28 cellular contexts compared by ENCODE assay signal in the genomic region with DNA sequence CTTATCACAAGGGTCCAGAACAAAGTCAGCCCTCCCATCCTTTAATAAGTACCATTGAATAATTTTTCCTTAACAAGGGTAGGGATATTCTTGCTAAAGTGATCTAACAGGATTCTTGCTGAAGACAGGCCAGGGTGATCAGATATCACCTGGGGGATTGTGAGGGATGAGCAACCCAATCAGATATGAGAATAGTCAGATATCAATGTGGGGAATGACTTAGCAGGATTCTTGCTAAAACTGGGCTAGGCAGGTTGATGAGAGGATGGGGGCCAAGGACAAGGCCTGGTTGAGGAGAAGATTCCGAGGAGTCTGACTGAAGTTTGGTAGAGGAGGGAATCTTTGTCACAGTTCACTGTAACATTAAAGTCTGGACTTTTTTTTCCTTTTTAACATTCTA. TPM values are rescaled to one million over a fixed set of nuclear protein-coding genes. Genes with fewer than 3 reads are reported as not detected.
"Had no signal": no experiment of that assay in that cellular context is flagged by ENCODE, and none has a peak within 500 bp of the region (broad histone marks: within the 10 kb centered on the region; RNA-seq: fewer than 3 reads in every experiment).

No MANE protein-coding gene starts in this region.

- H3K36me3 Mint-ChIP-seq: immature natural killer cell; mesothelial cell of epicardium; naive thymus-derived CD4-positive, alpha-beta T cell; stimulated activated naive B cell treated with anti-CD40 and anti-IgM and Interleukin-4, amounts not matched to agents 10 μg/mL and 1 μg/mL and 100 μg/mL, for 72 hours had no signal

- H3K79me2 ChIP-seq: parathyroid adenoma had no signal

- H3K27me3 ChIP-seq: colonic mucosa, right lobe of liver, tibial nerve, upper lobe of right lung, uterus had no signal

- H3K9ac ChIP-seq: parathyroid adenoma had no signal

- H3K4me3 Mint-ChIP-seq: effector memory CD8-positive, alpha-beta T cell; mesothelial cell of epicardium; naive thymus-derived CD4-positive, alpha-beta T cell; stimulated activated naive B cell treated with anti-CD40 and anti-IgM and Interleukin-4, amounts not matched to agents 10 μg/mL and 1 μg/mL and 100 μg/mL, for 72 hours; stimulated activated naive CD8-positive, alpha-beta T cell treated with anti-CD3 and anti-CD28 coated beads, Interleukin-15, Interleukin-2, amounts not matched to agents 100 ng/mL and 50 ng/mL, for 24 hours had no signal

- FAIRE-seq: endometrium, small intestine had no signal

- H3K9me3 ChIP-seq: colonic mucosa, esophagus squamous epithelium, heart right ventricle, lower lobe of right lung, right lobe of liver, thoracic aorta, tibial nerve, upper lobe of right lung, uterus had no signal

- H3K27ac Mint-ChIP-seq: effector memory CD8-positive, alpha-beta T cell; mesothelial cell of epicardium; progenitor cell of endocrine pancreas; stimulated activated naive B cell treated with anti-CD40 and anti-IgM and Interleukin-4, amounts not matched to agents 10 μg/mL and 1 μg/mL and 100 μg/mL, for 72 hours; stimulated activated naive CD8-positive, alpha-beta T cell treated with anti-CD3 and anti-CD28 coated beads, Interleukin-15, Interleukin-2, amounts not matched to agents 100 ng/mL and 50 ng/mL, for 24 hours had no signal

- H3K9me3 Mint-ChIP-seq: effector memory CD8-positive, alpha-beta T cell; immature natural killer cell; mesothelial cell of epicardium; naive thymus-derived CD4-positive, alpha-beta T cell; stimulated activated naive B cell treated with anti-CD40 and anti-IgM and Interleukin-4, amounts not matched to agents 10 μg/mL and 1 μg/mL and 100 μg/mL, for 72 hours; stimulated activated naive CD8-positive, alpha-beta T cell treated with anti-CD3 and anti-CD28 coated beads, Interleukin-15, Interleukin-2, amounts not matched to agents 100 ng/mL and 50 ng/mL, for 24 hours had no signal

- H3K4me1 ChIP-seq: parathyroid adenoma, right lobe of liver, upper lobe of right lung, uterus had no signal

- H3K4me3 ChIP-seq: colonic mucosa, esophagus squamous epithelium, heart right ventricle, lower lobe of right lung, right lobe of liver, thoracic aorta, tibial nerve, upper lobe of right lung, uterus had no signal

- H2AFZ ChIP-seq: parathyroid adenoma had no signal

- H3K36me3 ChIP-seq: colonic mucosa, esophagus squamous epithelium, heart right ventricle, lower lobe of right lung, right lobe of liver, thoracic aorta, tibial nerve, upper lobe of right lung, uterus had no signal

- DNase-seq: colonic mucosa; effector memory CD8-positive, alpha-beta T cell; erythroblast; esophagus squamous epithelium; foreskin melanocyte; glutamatergic neuron; heart right ventricle; hippocampal formation; immature natural killer cell; islet precursor cell; left ventricle myocardium superior; lower lobe of right lung; mesenchymal stem cell; naive thymus-derived CD4-positive, alpha-beta T cell; right lobe of liver; small intestine; stimulated activated CD4-positive, alpha-beta T cell treated with anti-CD3 and anti-CD28 coated beads, Interleukin-15, amount 100 ng/mL, for 24 hours; stimulated activated CD4-positive, alpha-beta T cell treated with anti-CD3 and anti-CD28 coated beads, Interleukin-2, amount 100 ng/mL, for 48 hours; stimulated activated naive B cell treated with anti-CD40 and anti-IgM and Interleukin-4, amounts not matched to agents 10 μg/mL and 1 μg/mL and 100 μg/mL, for 72 hours; upper lobe of right lung; uterus had no signal

- H3K27ac ChIP-seq: colonic mucosa, esophagus squamous epithelium, heart right ventricle, lower lobe of right lung, parathyroid adenoma, right lobe of liver, thoracic aorta, tibial nerve, upper lobe of right lung, uterus had no signal

- H3K27me3 Mint-ChIP-seq: effector memory CD8-positive, alpha-beta T cell; stimulated activated naive CD8-positive, alpha-beta T cell treated with anti-CD3 and anti-CD28 coated beads, Interleukin-15, Interleukin-2, amounts not matched to agents 100 ng/mL and 50 ng/mL, for 24 hours had no signal

- ATAC-seq: effector memory CD8-positive, alpha-beta T cell; heart right ventricle; left ventricle myocardium superior; lower lobe of right lung; naive thymus-derived CD4-positive, alpha-beta T cell; right lobe of liver; stimulated activated naive B cell treated with anti-CD40 and anti-IgM and Interleukin-4, amounts not matched to agents 10 μg/mL and 1 μg/mL and 100 μg/mL, for 72 hours; upper lobe of right lung had no signal

RNA-seq across cellular contexts. Expression of a gene that starts 23.9 kb away (rescaled TPM):
- total RNA-seq: progenitor cell of endocrine pancreas had no signal
